ENCODE assay signal across 1 cellular context in genomic region chr17:38824899-38825761, GRCh38.
TF ChIP-seq lines count a peak whose summit lies in the region.

TSS of gene CWC25 (minus strand) at chr17:38825321. CDS start at chr17:38825183, 138 bp downstream.

TF ChIP-seq in HepG2, 621 proteins besides CTCF, POLR2A, EP300 and RAD21 (continued from another document and continues in another):
- TF ChIP-seq PAXIP1 (CRISPR knock-in tag; conservative IDR thresholded peaks at IDR 0.05) (peak; percentile 69; the same call in 1 of the 2 replicates), GATA4 (IDR thresholded peaks at IDR 0.05; ENCODE audit: borderline replicate concordance, low read depth) (peak; percentile 59; the same call in 1 of the 2 replicates), HOMEZ (CRISPR knock-in tag; IDR thresholded peaks at IDR 0.05; ENCODE audit: low read depth) (0 out of 2 replicates have a peak, but pooled peaks have one; percentile 40), ZNF451 (CRISPR knock-in tag; IDR thresholded peaks at IDR 0.05) (0 out of 2 replicates have a peak, but pooled peaks have one; percentile 47), SIN3A (IDR thresholded peaks at IDR 0.05; ENCODE audit: borderline replicate concordance, low read depth, low read length) (peak; percentile 96), NRL (CRISPR knock-in tag; IDR thresholded peaks at IDR 0.05; ENCODE audit: borderline replicate concordance) (peak; percentile 96), ZNF296 (CRISPR knock-in tag; conservative IDR thresholded peaks at IDR 0.05) (peak; percentile 77; the same call in 1 of the 2 replicates), ZNF331 (CRISPR knock-in tag; IDR thresholded peaks at IDR 0.05) (peak; percentile 92; the same call in 1 of the 2 replicates), AKAP8 (CRISPR knock-in tag; IDR thresholded peaks at IDR 0.05) (peak; percentile 92), PAWR (CRISPR knock-in tag; IDR thresholded peaks at IDR 0.05; ENCODE audit: borderline replicate concordance) (no peak), MEIS2 (CRISPR knock-in tag; IDR thresholded peaks at IDR 0.05) (no peak; the same call in 1 of the 2 replicates), MTA3 (CRISPR knock-in tag; IDR thresholded peaks at IDR 0.05) (no peak), DMTF1 (CRISPR knock-in tag; IDR thresholded peaks at IDR 0.05) (no peak), DRAP1 (CRISPR knock-in tag; IDR thresholded peaks at IDR 0.05) (peak; percentile 90), KLF9 (CRISPR knock-in tag; IDR thresholded peaks at IDR 0.05; ENCODE audit: low read depth) (peak; percentile 91; the same call in 1 of the 2 replicates), ADNP (CRISPR knock-in tag; IDR thresholded peaks at IDR 0.05) (no peak), KAT2B (IDR thresholded peaks at IDR 0.05; ENCODE audit: borderline replicate concordance, low read depth, low read length) (no peak), HES4 (CRISPR knock-in tag; IDR thresholded peaks at IDR 0.05; ENCODE audit: borderline replicate concordance) (peak; percentile 50), TRAFD1 (CRISPR knock-in tag; IDR thresholded peaks at IDR 0.05; ENCODE audit: borderline replicate concordance) (peak; percentile 31; the same call in 1 of the 2 replicates), MTF2 (CRISPR knock-in tag; IDR thresholded peaks at IDR 0.05; ENCODE audit: borderline replicate concordance) (no peak), SPEN (CRISPR knock-in tag; IDR thresholded peaks at IDR 0.05; ENCODE audit: low read depth) (peak; percentile 100), KDM5B (CRISPR knock-in tag; IDR thresholded peaks at IDR 0.05; ENCODE audit: borderline replicate concordance) (peak; percentile 96), XBP1 (CRISPR knock-in tag; IDR thresholded peaks at IDR 0.05) (no peak), ZNF513 (CRISPR knock-in tag; conservative IDR thresholded peaks at IDR 0.05) (no peak), YY1 (IDR thresholded peaks at IDR 0.05; ENCODE audit: insufficient read depth, insufficient replicate concordance, low read depth, low read length) (peak; percentile 83), ZNF468 (CRISPR knock-in tag; IDR thresholded peaks at IDR 0.05) (no peak), NFKB2 (CRISPR knock-in tag; IDR thresholded peaks at IDR 0.05; ENCODE audit: borderline replicate concordance) (peak; percentile 89; the same call in 1 of the 2 replicates), ZNF510 (CRISPR knock-in tag; IDR thresholded peaks at IDR 0.05; ENCODE audit: low read depth) (peak; percentile 86; the same call in 1 of the 2 replicates), ZNF512B (CRISPR knock-in tag; IDR thresholded peaks at IDR 0.05; ENCODE audit: borderline replicate concordance) (peak; percentile 90; the same call in 1 of the 2 replicates), ZNF724P (CRISPR knock-in tag; IDR thresholded peaks at IDR 0.05; ENCODE audit: borderline replicate concordance) (0 out of 2 replicates have a peak, but pooled peaks have one; percentile 63), ZNF761 (CRISPR knock-in tag; conservative IDR thresholded peaks at IDR 0.05) (peak; percentile 88), DDIT3 (CRISPR knock-in tag; IDR thresholded peaks at IDR 0.05) (peak; percentile 61; the same call in 1 of the 2 replicates), ARID3A (IDR thresholded peaks at IDR 0.05; ENCODE audit: low read depth, low read length) (peak; percentile 39; the same call in 1 of the 2 replicates), SATB2 (CRISPR knock-in tag; IDR thresholded peaks at IDR 0.05) (no peak), ATM (IDR thresholded peaks at IDR 0.05; ENCODE audit: borderline replicate concordance) (peak; percentile 95; the same call in 1 of the 2 replicates), AFF4 (CRISPR knock-in tag; IDR thresholded peaks at IDR 0.05) (no peak), TSC22D2 (CRISPR knock-in tag; IDR thresholded peaks at IDR 0.05; ENCODE audit: borderline replicate concordance) (peak; percentile 98), ZNF343 (CRISPR knock-in tag; IDR thresholded peaks at IDR 0.05) (peak; percentile 74; the same call in 1 of the 2 replicates), DPF2 (CRISPR knock-in tag; IDR thresholded peaks at IDR 0.05; ENCODE audit: borderline replicate concordance, low read depth) (no peak; the same call in 1 of the 2 replicates)
